Comparison of ENCODE assay signal across 20 cellular contexts in genomic region chr12:21648378-21648777, GRCh38. TPM values are rescaled to one million over a fixed set of nuclear protein-coding genes. Genes with fewer than 3 reads are reported as not detected.
"Had no signal": no experiment of that assay in that cellular context is flagged by ENCODE, and none has a peak within 500 bp of the region (broad histone marks: within the 10 kb centered on the region; RNA-seq: fewer than 3 reads in every experiment).

No MANE protein-coding gene starts in this region.

- H3K27me3 ChIP-seq: adrenal gland, dorsolateral prefrontal cortex, hepatocyte, transverse colon had no signal

- H3K4me3 ChIP-seq: adrenal gland, dorsolateral prefrontal cortex, hepatocyte, mucosa of descending colon, skin epidermis, transverse colon had no signal

- H3K4me2 ChIP-seq: hepatocyte had no signal

- H3K27me3 Mint-ChIP-seq: activated CD8-positive, alpha-beta memory T cell treated with anti-CD3 and anti-CD28 coated beads, Interleukin-2, amount 10 ng/mL, durations not matched to agents 7 days and 5 days; natural killer cell treated with Interleukin-12 subunit alpha and Interleukin-12 subunit beta and Interleukin-15 and Interleukin-18, amount 100 ng/mL, for 72 hours had no signal

- ATAC-seq: activated CD8-positive, alpha-beta memory T cell treated with anti-CD3 and anti-CD28 coated beads, Interleukin-2, amount 10 ng/mL, durations not matched to agents 7 days and 5 days; mucosa of descending colon; natural killer cell treated with Interleukin-12 subunit alpha and Interleukin-12 subunit beta and Interleukin-15 and Interleukin-18, amount 100 ng/mL, for 72 hours; right cardiac atrium had no signal

- DNase-seq: activated CD4-positive, alpha-beta T cell treated with anti-CD3 and anti-CD28 coated beads for 1 hour; activated CD4-positive, alpha-beta T cell treated with anti-CD3 and anti-CD28 coated beads, Interleukin-2, amount 50 U/mL, for 4 hours; activated CD8-positive, alpha-beta memory T cell treated with anti-CD3 and anti-CD28 coated beads, Interleukin-2, amount 10 ng/mL, durations not matched to agents 7 days and 5 days; activated T-cell treated with anti-CD3 and anti-CD28 coated beads, Interleukin-2, amount 50 U/mL, for 1 hour; adrenal gland; dorsolateral prefrontal cortex; islet precursor cell; mammary epithelial cell; mucosa of descending colon; right cardiac atrium; stimulated activated CD4-positive, alpha-beta T cell treated with anti-CD3 and anti-CD28 coated beads, Interleukin-15, amount 100 ng/mL, for 24 hours; stimulated activated CD4-positive, alpha-beta T cell treated with anti-CD3 and anti-CD28 coated beads, Interleukin-4, amount 100 ng/mL, for 1 hour; stimulated activated naive CD4-positive, alpha-beta T cell; T-helper 9 cell; transverse colon had no signal

- H3K4me3 Mint-ChIP-seq: activated CD8-positive, alpha-beta memory T cell treated with anti-CD3 and anti-CD28 coated beads, Interleukin-2, amount 10 ng/mL, durations not matched to agents 7 days and 5 days; natural killer cell treated with Interleukin-12 subunit alpha and Interleukin-12 subunit beta and Interleukin-15 and Interleukin-18, amount 100 ng/mL, for 72 hours had no signal

- H3K27ac ChIP-seq: adrenal gland, dorsolateral prefrontal cortex, hepatocyte, skin epidermis, transverse colon had no signal

- H2AFZ ChIP-seq: hepatocyte had no signal

- H3K27ac Mint-ChIP-seq: activated CD8-positive, alpha-beta memory T cell treated with anti-CD3 and anti-CD28 coated beads, Interleukin-2, amount 10 ng/mL, durations not matched to agents 7 days and 5 days; natural killer cell treated with Interleukin-12 subunit alpha and Interleukin-12 subunit beta and Interleukin-15 and Interleukin-18, amount 100 ng/mL, for 72 hours had no signal

- H3K9me3 ChIP-seq: adrenal gland, mucosa of descending colon, transverse colon had no signal

- H3K9me3 Mint-ChIP-seq: natural killer cell treated with Interleukin-12 subunit alpha and Interleukin-12 subunit beta and Interleukin-15 and Interleukin-18, amount 100 ng/mL, for 72 hours had no signal

RNA-seq across cellular contexts. Expression of gene GYS2, which starts 43.7 kb away (rescaled TPM):
- total RNA-seq: activated CD8-positive, alpha-beta memory T cell treated with anti-CD3 and anti-CD28 coated beads, Interleukin-2, amount 10 ng/mL, durations not matched to agents 7 days and 5 days; glomerular endothelial cell; mammary epithelial cell; mucosa of descending colon; natural killer cell treated with Interleukin-12 subunit alpha and Interleukin-12 subunit beta and Interleukin-15 and Interleukin-18, amount 100 ng/mL, for 72 hours; posterior vena cava had no signal
- polyA plus RNA-seq: mammary epithelial cell had no signal
